Comparison of ENCODE assay signal across 10 cellular contexts in genomic region chr2:96261328-96262003, GRCh38. TPM values are rescaled to one million over a fixed set of nuclear protein-coding genes. Genes with fewer than 3 reads are reported as not detected.
DNase-seq lines count a peak whose midpoint lies in the region; ATAC-seq and TF ChIP-seq lines count a peak whose summit lies in the region.
"Had no signal": no experiment of that assay in that cellular context is flagged by ENCODE, and none has a peak within 500 bp of the region (broad histone marks: within the 10 kb centered on the region; RNA-seq: fewer than 3 reads in every experiment).

No MANE protein-coding gene starts in this region.

- H3K4me3 ChIP-seq in mesodermal cell (ENCODE audit: extremely low read depth, insufficient read depth, low read length, poor library complexity, severe bottlenecking) (no peak overlapping the region), thyroid gland (replicated peaks in 1 of 3) (no peak overlapping the region)

- no peak for ATAC-seq in activated CD8-positive, alpha-beta memory T cell treated with anti-CD3 and anti-CD28 coated beads, Interleukin-2, amount 10 ng/mL, durations not matched to agents 7 days and 5 days

- H3K9me3 Mint-ChIP-seq in activated CD8-positive, alpha-beta memory T cell treated with anti-CD3 and anti-CD28 coated beads, Interleukin-2, amount 10 ng/mL, durations not matched to agents 7 days and 5 days (ENCODE audit: low read depth) = no peaks in the 10 kb centered on the region

- H3K4me1 ChIP-seq in mesodermal cell (ENCODE audit: control insufficient read depth, insufficient read depth, low read length, poor library complexity, severe bottlenecking) (peaks cover 35% of the 10 kb centered on the region), thyroid gland (peaks cover 40 to 65% of the 10 kb centered on the region in 2 donors)

- no peak overlapping the region for H3K4me3 Mint-ChIP-seq in activated CD8-positive, alpha-beta memory T cell treated with anti-CD3 and anti-CD28 coated beads, Interleukin-2, amount 10 ng/mL, durations not matched to agents 7 days and 5 days

- H3K36me3 ChIP-seq in mesodermal cell (ENCODE audit: control insufficient read depth, insufficient read depth, low read length) (peaks cover 48% of the 10 kb centered on the region), thyroid gland (peaks cover 0 to 5% of the 10 kb centered on the region in 2 donors)

- intact Hi-C loops in thyroid gland (cut with DNase I) = loop anchor here (10.0 kb wide), 1 partner anchor 1097 kb away; the partner anchor contains the start of gene ZNF2

- H3K27ac ChIP-seq in adipose tissue (ENCODE audit: low read depth, low read length) (peak overlapping the region; percentile 17), mesodermal cell (ENCODE audit: low read depth, low read length, severe bottlenecking) (peak overlapping the region; percentile 81), thyroid gland (peak overlapping the region; percentile 80 to 93 (median 82))

- no peak for TF ChIP-seq CTCF in thyroid gland (IDR thresholded peaks at IDR 0.05)

- H3K27me3 Mint-ChIP-seq in activated CD8-positive, alpha-beta memory T cell treated with anti-CD3 and anti-CD28 coated beads, Interleukin-2, amount 10 ng/mL, durations not matched to agents 7 days and 5 days = no peaks in the 10 kb centered on the region

- CTCF ChIA-PET in activated CD8-positive, alpha-beta memory T cell treated with anti-CD3 and anti-CD28 coated beads, Interleukin-2, amount 10 ng/mL, durations not matched to agents 7 days and 5 days (lab: Charles Lee) = interaction anchor here (0.5 to 3.4 kb wide), 8 partner anchors 19 to 187 kb away, joined by 3 to 15 read pairs (median 3); partner anchors contain the start of gene ASTL

- H3K4me1 Mint-ChIP-seq in activated CD8-positive, alpha-beta memory T cell treated with anti-CD3 and anti-CD28 coated beads, Interleukin-2, amount 10 ng/mL, durations not matched to agents 7 days and 5 days = peaks cover 52% of the 10 kb centered on the region

- DNase-seq in activated CD8-positive, alpha-beta memory T cell treated with anti-CD3 and anti-CD28 coated beads, Interleukin-2, amount 10 ng/mL, durations not matched to agents 7 days and 5 days = no peak
- DNase-seq in activated CD8-positive, alpha-beta memory T cell treated with anti-CD3 and anti-CD28 coated beads, Interleukin-2, amount 50 U/mL, for 4 hours = no peak
- DNase-seq in thyroid gland (no peak), NCI-H2196 (lab: John Stamatoyannopoulos, UW; ENCODE audit: unreplicated experiment) (no peak), GF-D8 (lab: John Stamatoyannopoulos, UW) (no peak), superior temporal gyrus (ENCODE audit: extremely low spot score) (no peak)
- DNase-seq: cortex of kidney, KG1 had no signal

- H3K27ac Mint-ChIP-seq in activated CD8-positive, alpha-beta memory T cell treated with anti-CD3 and anti-CD28 coated beads, Interleukin-2, amount 10 ng/mL, durations not matched to agents 7 days and 5 days = peak overlapping the region; percentile 11

- H3K9me3 ChIP-seq in mesodermal cell (ENCODE audit: control insufficient read depth, low read length) (no peaks in the 10 kb centered on the region), thyroid gland (no peaks in the 10 kb centered on the region)

- H3K36me3 Mint-ChIP-seq in activated CD8-positive, alpha-beta memory T cell treated with anti-CD3 and anti-CD28 coated beads, Interleukin-2, amount 10 ng/mL, durations not matched to agents 7 days and 5 days = peaks cover 16% of the 10 kb centered on the region

- 43 to 87% (median 81%) methylated on average over 6 of the region's 6 CpGs for WGBS in adipose tissue, 3 donors
- WGBS in mesodermal cell (ENCODE audit: insufficient coverage in 2 of 2), 2 experiments = 82 to 89% methylated on average over 4 to 6 of the region's 6 CpGs
- 81 to 94% methylated on average over 5 to 6 of the region's 6 CpGs for WGBS in thyroid gland, 2 donors

- TF ChIP-seq POLR2A in thyroid gland (IDR thresholded peaks at IDR 0.05) = no peak

- H3K27me3 ChIP-seq in thyroid gland = no peaks in the 10 kb centered on the region

RNA-seq across cellular contexts. Expression of gene TMEM127, which starts 4.3 kb away (rescaled TPM):
- total RNA-seq in activated CD8-positive, alpha-beta memory T cell treated with anti-CD3 and anti-CD28 coated beads, Interleukin-2, amount 10 ng/mL, durations not matched to agents 7 days and 5 days = 10 to 100 TPM; 32.7 to 36.9 TPM
- 10 to 100 TPM; 12.3 to 27.7 (median 18.8) TPM for polyA plus RNA-seq in adipose tissue
- 23.5 TPM for polyA plus RNA-seq in mesodermal cell (2013, experiment 1 of 2)
- polyA plus RNA-seq in mesodermal cell (2013, experiment 2 of 2) = 20.0 TPM
- 10 to 100 TPM; 45.7 to 53.6 (median 48.7) TPM for total RNA-seq in thyroid gland

RNA-seq across cellular contexts. Expression of gene CIAO1, which starts 4.6 kb away (rescaled TPM):
- total RNA-seq in activated CD8-positive, alpha-beta memory T cell treated with anti-CD3 and anti-CD28 coated beads, Interleukin-2, amount 10 ng/mL, durations not matched to agents 7 days and 5 days = 10 to 100 TPM; 67.0 to 76.8 TPM
- 10 to 100 TPM; 34.1 to 62.3 (median 35.9) TPM for polyA plus RNA-seq in adipose tissue
- 52.9 TPM for polyA plus RNA-seq in mesodermal cell (2013, experiment 1 of 2)
- polyA plus RNA-seq in mesodermal cell (2013, experiment 2 of 2) = 44.8 TPM
- 100 to 1,000 TPM in 3 of 4 donors, 10 to 100 TPM in 1; 83.8 to 149 (median 119) TPM for total RNA-seq in thyroid gland

RNA-seq across cellular contexts. Expression of gene SNRNP200, which starts 43.9 kb away (rescaled TPM):
- 100 to 1,000 TPM; 170 to 182 TPM for total RNA-seq in activated CD8-positive, alpha-beta memory T cell treated with anti-CD3 and anti-CD28 coated beads, Interleukin-2, amount 10 ng/mL, durations not matched to agents 7 days and 5 days
- polyA plus RNA-seq in adipose tissue = 10 to 100 TPM; 45.7 to 70.3 (median 50.2) TPM
- 158 TPM for polyA plus RNA-seq in mesodermal cell (2013, experiment 1 of 2)
- polyA plus RNA-seq in mesodermal cell (2013, experiment 2 of 2) = 135 TPM
- total RNA-seq in thyroid gland = 100 to 1,000 TPM in 3 of 4 donors, 10 to 100 TPM in 1; 85.3 to 123 (median 104) TPM

RNA-seq across cellular contexts. Expression of gene STARD7, which starts 52.8 kb away (rescaled TPM):
- 100 to 1,000 TPM; 131 to 180 TPM for total RNA-seq in activated CD8-positive, alpha-beta memory T cell treated with anti-CD3 and anti-CD28 coated beads, Interleukin-2, amount 10 ng/mL, durations not matched to agents 7 days and 5 days
- polyA plus RNA-seq in adipose tissue = 10 to 100 TPM; 33.3 to 53.4 (median 48.0) TPM
- polyA plus RNA-seq in mesodermal cell (2013, experiment 1 of 2) = 76.5 TPM
- 73.5 TPM for polyA plus RNA-seq in mesodermal cell (2013, experiment 2 of 2)
- 100 to 1,000 TPM; 211 to 292 (median 266) TPM for total RNA-seq in thyroid gland

Comparison
In these comparisons a context has a peak if more than half of its experiments do, and no peak if none do; other contexts are left out.
1. H3K27ac ChIP-seq: peak in every context shown above with its lines; median percentile 82 in thyroid gland; 81 in mesodermal cell; 17 in adipose tissue.